Comparison of ENCODE assay signal across 8 cellular contexts in the genomic region with DNA sequence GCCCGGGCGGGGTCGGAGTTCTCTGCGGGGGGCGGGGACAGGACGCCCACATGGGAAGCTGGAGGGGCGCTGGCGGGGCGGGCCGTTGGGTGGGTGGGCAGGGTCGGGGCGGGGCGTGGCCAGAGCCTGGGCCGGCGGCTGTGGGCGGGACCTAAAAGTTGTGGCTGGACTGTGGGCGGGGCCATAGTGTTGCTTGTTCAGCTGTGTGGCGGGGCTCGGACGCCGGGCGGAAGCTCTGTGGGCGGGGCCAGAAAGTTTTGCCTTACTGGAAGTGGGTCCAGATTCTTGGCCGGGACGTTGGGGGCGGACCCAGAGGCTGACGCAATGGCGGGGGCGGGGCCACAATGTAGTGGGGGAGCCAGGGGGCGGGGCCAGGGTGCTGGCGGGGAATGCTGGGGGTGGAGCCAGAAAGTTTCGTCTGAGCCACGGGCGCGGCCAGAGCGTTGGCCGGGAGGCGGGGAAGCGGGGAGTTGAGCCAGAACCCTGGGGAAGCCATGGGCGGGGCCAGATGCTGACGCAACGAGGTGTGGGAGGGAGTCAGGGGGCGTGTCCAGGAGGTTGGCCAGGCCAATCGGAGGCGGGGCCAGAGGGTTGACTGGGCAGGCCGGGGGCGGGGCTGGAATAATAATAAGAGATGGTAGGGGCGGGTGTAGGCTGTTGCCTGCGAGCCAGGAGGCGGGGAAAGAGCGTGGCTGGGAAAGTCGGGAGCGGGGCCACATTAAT. TPM values are rescaled to one million over a fixed set of nuclear protein-coding genes. Genes with fewer than 3 reads are reported as not detected.
A peak's percentile ranks its signal among the peaks of the same experiment; 100 is the strongest.
DNase-seq lines count a peak whose midpoint lies in the region; ATAC-seq, FAIRE-seq and TF ChIP-seq lines count a peak whose summit lies in the region.

No MANE protein-coding gene starts in this region.

- H3K9me3 Mint-ChIP-seq in type B pancreatic cell: no peaks in the 10 kb centered on the region

- ATAC-seq in HG02884 (IDR thresholded peaks at IDR 0.05; ENCODE audit: unreplicated experiment) (peak; percentile 70), heart right ventricle (peak; percentile 83 to 91 (median 88))

- intact Hi-C loops in heart right ventricle (cut with DNase I): loop anchor here in 5 of 10 donors (1.0 kb wide), 2 partner anchors 16 to 17 kb away; partner anchors contain the start of gene INAFM1 (in 1 of the 5)
- intact Hi-C loops in posterior cingulate gyrus (cut with DNase I): loop anchor here (2.0 kb wide), 1 partner anchor 16 kb away; no protein-coding TSS in a partner anchor

- peak overlapping the region; percentile 49 to 81 (median 62) for H3K4me3 ChIP-seq in heart right ventricle

- DNase-seq in GM12892 (ENCODE audit: insufficient read length) (peak; percentile 99), NCI-H146 treated with DMSO at 0.1 percent for 48 hours (lab: John Stamatoyannopoulos, UW; ENCODE audit: unreplicated experiment) (peak; percentile 100), T-helper 1 cell (peak; percentile 96 to 99 (median 99)), amniotic epithelial cell (ENCODE audit: low read depth) (peak; percentile 96), heart right ventricle (peak; percentile 100), posterior cingulate gyrus (peak; percentile 96 to 100 (median 98)), type B pancreatic cell (ENCODE audit: extremely low spot score, unreplicated experiment) (peak; percentile 100)

- H3K9me3 ChIP-seq in heart right ventricle: no peaks in the 10 kb centered on the region

- peak overlapping the region; percentile 94 for H3K4me3 Mint-ChIP-seq in type B pancreatic cell

- H3K4me1 Mint-ChIP-seq in type B pancreatic cell (ENCODE audit: unreplicated experiment): peaks cover 11% of the 10 kb centered on the region

- 1% methylated on average over 41 to 52 of the region's 53 CpGs for WGBS in heart right ventricle, 2 donors

- no peaks in the 10 kb centered on the region for H3K27me3 ChIP-seq in heart right ventricle

- TF ChIP-seq CTCF in heart right ventricle (IDR thresholded peaks at IDR 0.05) (no peak), type B pancreatic cell (conservative IDR thresholded peaks at IDR 0.05) (no peak)

- H3K27ac ChIP-seq in heart right ventricle: peak overlapping the region; percentile 80 to 97 (median 94)

- H3K36me3 Mint-ChIP-seq in type B pancreatic cell: peaks cover 33% of the 10 kb centered on the region

- TF ChIP-seq POLR2A in GM12892 (IDR thresholded peaks at IDR 0.05; ENCODE audit: low read depth, low read length): no peak

- peak; percentile 99 for FAIRE-seq in GM12892 (lab: Jason Lieb, UNC)

- H3K27ac Mint-ChIP-seq in type B pancreatic cell: peak overlapping the region; percentile 97

- peaks cover 0 to 38% (median 18%) of the 10 kb centered on the region in 9 donors for H3K36me3 ChIP-seq in heart right ventricle

- H3K27me3 Mint-ChIP-seq in type B pancreatic cell: no peaks in the 10 kb centered on the region

- peaks cover 6 to 42% (median 28%) of the 10 kb centered on the region in 9 donors for H3K4me1 ChIP-seq in heart right ventricle

RNA-seq across cellular contexts. Expression of gene CCDC9, which starts 0.5 kb away (rescaled TPM):
- polyA plus RNA-seq in GM12892 (2012; ENCODE audit: missing spikeins): 8.4 TPM
- total RNA-seq in heart right ventricle (10 to 100 TPM; 14.2 to 28.7 (median 17.4) TPM), type B pancreatic cell (ENCODE audit: low replicate concordance) (22.4 and 29.3 TPM in 2 replicates)
- 10 to 100 TPM; 15.8 to 31.1 TPM for polyA plus RNA-seq in heart right ventricle

RNA-seq across cellular contexts. Expression of gene INAFM1, which starts 17.8 kb away (rescaled TPM):
- 0.98 TPM for polyA plus RNA-seq in GM12892 (2012; ENCODE audit: missing spikeins)
- total RNA-seq in heart right ventricle (10 to 100 TPM in 8 of 10 donors, 1 to 10 TPM in 2; 9.2 to 14.2 (median 11.6) TPM), type B pancreatic cell (ENCODE audit: low replicate concordance) (8.2 and 9.6 TPM in 2 replicates)
- polyA plus RNA-seq in heart right ventricle: 10 to 100 TPM; 13.7 to 16.4 TPM

RNA-seq across cellular contexts. Expression of gene BBC3, which starts 25.9 kb away (rescaled TPM):
- polyA plus RNA-seq in GM12892 (2012; ENCODE audit: missing spikeins): 6.5 TPM
- total RNA-seq in heart right ventricle: 1 to 10 TPM; 2.4 to 5.5 (median 3.5) TPM
- 1 to 10 TPM; 4.1 to 6.0 TPM for polyA plus RNA-seq in heart right ventricle
- 14.8 and 36.2 TPM in 2 replicates for total RNA-seq in type B pancreatic cell (ENCODE audit: low replicate concordance)

RNA-seq across cellular contexts. Expression of gene C5AR1, which starts 52.8 kb away (rescaled TPM):
- 0.32 TPM for polyA plus RNA-seq in GM12892 (2012; ENCODE audit: missing spikeins)
- total RNA-seq in heart right ventricle (10 to 100 TPM in 3 of 10 donors, 1 to 10 TPM in 7; 4.5 to 18.6 (median 6.9) TPM), type B pancreatic cell (ENCODE audit: low replicate concordance) (0.93 and 1.0 TPM in 2 replicates)
- polyA plus RNA-seq in heart right ventricle: 1 to 10 TPM; 1.7 to 5.4 TPM

Comparison
In these comparisons a context has a peak if more than half of its experiments do, and no peak if none do; other contexts are left out.
1. Peak in every context shown above with its lines: DNase-seq, ATAC-seq, H3K4me3 ChIP-seq and H3K27ac ChIP-seq.